ENCODE assay signal across 1 cellular context in the genomic region with DNA sequence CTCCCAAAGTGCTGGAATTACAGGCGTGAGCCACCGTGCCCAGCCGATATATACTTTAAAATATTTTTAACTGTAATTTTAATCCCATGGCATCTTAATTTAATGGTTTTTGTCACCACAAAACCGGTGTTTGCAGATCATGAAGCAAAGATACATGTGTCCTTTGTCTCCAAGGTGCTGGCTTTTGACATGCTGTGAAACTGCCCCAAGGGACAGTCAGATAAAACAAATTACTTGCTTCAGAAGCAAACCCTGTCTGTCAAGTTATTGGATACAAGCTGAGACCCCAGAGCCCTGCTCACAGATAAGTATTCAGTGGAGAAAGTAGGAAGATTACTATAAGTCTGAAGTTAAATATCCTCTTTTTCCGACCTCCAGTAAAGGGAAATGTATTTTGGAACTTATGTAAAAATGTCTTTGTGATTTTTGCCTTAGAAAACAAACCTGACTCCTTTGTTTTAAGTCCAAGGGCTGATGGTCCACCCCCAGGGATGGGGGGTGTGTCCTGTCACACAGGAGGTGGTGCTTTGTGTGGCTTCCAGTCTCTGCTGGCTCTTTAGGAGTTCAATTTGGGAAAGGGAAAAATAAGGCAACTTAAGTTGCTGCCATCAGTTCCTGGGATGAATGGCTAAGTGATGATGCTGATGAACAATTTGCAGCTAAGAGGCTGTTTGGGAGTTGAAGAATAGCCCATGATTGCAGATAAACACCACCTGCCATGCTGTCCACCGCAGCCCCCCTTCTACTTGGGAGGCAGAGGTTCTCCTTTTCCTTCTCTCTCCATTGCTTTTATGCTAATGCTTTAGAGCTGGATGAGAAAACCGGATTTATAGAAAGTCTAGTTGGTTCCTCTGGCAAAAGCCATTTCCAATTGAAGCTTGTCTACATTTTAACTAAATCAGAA.
TF ChIP-seq lines count a peak whose summit lies in the region.

No MANE protein-coding gene starts in this region.

TF ChIP-seq in SK-N-SH treated with all-trans-retinoic acid at 6 μM for 48 hours, 23 proteins besides CTCF, POLR2A, EP300 and RAD21 (continued from another document):
- TF ChIP-seq, protein P1, sequence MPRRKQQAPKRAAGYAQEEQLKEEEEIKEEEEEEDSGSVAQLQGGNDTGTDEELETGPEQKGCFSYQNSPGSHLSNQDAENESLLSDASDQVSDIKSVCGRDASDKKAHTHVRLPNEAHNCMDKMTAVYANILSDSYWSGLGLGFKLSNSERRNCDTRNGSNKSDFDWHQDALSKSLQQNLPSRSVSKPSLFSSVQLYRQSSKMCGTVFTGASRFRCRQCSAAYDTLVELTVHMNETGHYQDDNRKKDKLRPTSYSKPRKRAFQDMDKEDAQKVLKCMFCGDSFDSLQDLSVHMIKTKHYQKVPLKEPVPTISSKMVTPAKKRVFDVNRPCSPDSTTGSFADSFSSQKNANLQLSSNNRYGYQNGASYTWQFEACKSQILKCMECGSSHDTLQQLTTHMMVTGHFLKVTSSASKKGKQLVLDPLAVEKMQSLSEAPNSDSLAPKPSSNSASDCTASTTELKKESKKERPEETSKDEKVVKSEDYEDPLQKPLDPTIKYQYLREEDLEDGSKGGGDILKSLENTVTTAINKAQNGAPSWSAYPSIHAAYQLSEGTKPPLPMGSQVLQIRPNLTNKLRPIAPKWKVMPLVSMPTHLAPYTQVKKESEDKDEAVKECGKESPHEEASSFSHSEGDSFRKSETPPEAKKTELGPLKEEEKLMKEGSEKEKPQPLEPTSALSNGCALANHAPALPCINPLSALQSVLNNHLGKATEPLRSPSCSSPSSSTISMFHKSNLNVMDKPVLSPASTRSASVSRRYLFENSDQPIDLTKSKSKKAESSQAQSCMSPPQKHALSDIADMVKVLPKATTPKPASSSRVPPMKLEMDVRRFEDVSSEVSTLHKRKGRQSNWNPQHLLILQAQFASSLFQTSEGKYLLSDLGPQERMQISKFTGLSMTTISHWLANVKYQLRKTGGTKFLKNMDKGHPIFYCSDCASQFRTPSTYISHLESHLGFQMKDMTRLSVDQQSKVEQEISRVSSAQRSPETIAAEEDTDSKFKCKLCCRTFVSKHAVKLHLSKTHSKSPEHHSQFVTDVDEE (CRISPR knock-in tag; IDR thresholded peaks at IDR 0.05) = no peak
- TF ChIP-seq BACH2 (CRISPR knock-in tag; IDR thresholded peaks at IDR 0.05; ENCODE audit: borderline replicate concordance) (no peak), ARNTL (CRISPR knock-in tag; IDR thresholded peaks at IDR 0.05; ENCODE audit: borderline replicate concordance, low read depth) (no peak), ZNF70 (CRISPR knock-in tag; IDR thresholded peaks at IDR 0.05) (no peak), CSRNP3 (CRISPR knock-in tag; IDR thresholded peaks at IDR 0.05) (no peak), TOX (CRISPR knock-in tag; IDR thresholded peaks at IDR 0.05; ENCODE audit: borderline replicate concordance) (no peak), ZNF565 (CRISPR knock-in tag; conservative IDR thresholded peaks at IDR 0.05; ENCODE audit: low read depth) (no peak), RARB (CRISPR knock-in tag; IDR thresholded peaks at IDR 0.05) (no peak), OSR1 (CRISPR knock-in tag; IDR thresholded peaks at IDR 0.05) (no peak), CREB5 (CRISPR knock-in tag; IDR thresholded peaks at IDR 0.05; ENCODE audit: low read depth) (no peak), ZFP3 (CRISPR knock-in tag; IDR thresholded peaks at IDR 0.05) (no peak), TCF4 (CRISPR knock-in tag; IDR thresholded peaks at IDR 0.05; ENCODE audit: borderline replicate concordance) (no peak)
- TF ChIP-seq, protein P2, sequence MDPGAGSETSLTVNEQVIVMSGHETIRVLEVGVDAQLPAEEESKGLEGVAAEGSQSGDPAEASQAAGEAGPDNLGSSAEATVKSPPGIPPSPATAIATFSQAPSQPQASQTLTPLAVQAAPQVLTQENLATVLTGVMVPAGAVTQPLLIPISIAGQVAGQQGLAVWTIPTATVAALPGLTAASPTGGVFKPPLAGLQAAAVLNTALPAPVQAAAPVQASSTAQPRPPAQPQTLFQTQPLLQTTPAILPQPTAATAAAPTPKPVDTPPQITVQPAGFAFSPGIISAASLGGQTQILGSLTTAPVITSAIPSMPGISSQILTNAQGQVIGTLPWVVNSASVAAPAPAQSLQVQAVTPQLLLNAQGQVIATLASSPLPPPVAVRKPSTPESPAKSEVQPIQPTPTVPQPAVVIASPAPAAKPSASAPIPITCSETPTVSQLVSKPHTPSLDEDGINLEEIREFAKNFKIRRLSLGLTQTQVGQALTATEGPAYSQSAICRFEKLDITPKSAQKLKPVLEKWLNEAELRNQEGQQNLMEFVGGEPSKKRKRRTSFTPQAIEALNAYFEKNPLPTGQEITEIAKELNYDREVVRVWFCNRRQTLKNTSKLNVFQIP (CRISPR knock-in tag; IDR thresholded peaks at IDR 0.05; ENCODE audit: borderline replicate concordance, low read depth) = no peak
